ENCODE assay signal across 1 cellular context in genomic region chr7:95476072-95476845, GRCh38.
TF ChIP-seq lines count a peak whose summit lies in the region.

No MANE protein-coding gene starts in this region.

TF ChIP-seq in GM23338, 12 proteins besides CTCF, POLR2A, EP300 and RAD21 (continued from another document):
- TF ChIP-seq, protein P1, sequence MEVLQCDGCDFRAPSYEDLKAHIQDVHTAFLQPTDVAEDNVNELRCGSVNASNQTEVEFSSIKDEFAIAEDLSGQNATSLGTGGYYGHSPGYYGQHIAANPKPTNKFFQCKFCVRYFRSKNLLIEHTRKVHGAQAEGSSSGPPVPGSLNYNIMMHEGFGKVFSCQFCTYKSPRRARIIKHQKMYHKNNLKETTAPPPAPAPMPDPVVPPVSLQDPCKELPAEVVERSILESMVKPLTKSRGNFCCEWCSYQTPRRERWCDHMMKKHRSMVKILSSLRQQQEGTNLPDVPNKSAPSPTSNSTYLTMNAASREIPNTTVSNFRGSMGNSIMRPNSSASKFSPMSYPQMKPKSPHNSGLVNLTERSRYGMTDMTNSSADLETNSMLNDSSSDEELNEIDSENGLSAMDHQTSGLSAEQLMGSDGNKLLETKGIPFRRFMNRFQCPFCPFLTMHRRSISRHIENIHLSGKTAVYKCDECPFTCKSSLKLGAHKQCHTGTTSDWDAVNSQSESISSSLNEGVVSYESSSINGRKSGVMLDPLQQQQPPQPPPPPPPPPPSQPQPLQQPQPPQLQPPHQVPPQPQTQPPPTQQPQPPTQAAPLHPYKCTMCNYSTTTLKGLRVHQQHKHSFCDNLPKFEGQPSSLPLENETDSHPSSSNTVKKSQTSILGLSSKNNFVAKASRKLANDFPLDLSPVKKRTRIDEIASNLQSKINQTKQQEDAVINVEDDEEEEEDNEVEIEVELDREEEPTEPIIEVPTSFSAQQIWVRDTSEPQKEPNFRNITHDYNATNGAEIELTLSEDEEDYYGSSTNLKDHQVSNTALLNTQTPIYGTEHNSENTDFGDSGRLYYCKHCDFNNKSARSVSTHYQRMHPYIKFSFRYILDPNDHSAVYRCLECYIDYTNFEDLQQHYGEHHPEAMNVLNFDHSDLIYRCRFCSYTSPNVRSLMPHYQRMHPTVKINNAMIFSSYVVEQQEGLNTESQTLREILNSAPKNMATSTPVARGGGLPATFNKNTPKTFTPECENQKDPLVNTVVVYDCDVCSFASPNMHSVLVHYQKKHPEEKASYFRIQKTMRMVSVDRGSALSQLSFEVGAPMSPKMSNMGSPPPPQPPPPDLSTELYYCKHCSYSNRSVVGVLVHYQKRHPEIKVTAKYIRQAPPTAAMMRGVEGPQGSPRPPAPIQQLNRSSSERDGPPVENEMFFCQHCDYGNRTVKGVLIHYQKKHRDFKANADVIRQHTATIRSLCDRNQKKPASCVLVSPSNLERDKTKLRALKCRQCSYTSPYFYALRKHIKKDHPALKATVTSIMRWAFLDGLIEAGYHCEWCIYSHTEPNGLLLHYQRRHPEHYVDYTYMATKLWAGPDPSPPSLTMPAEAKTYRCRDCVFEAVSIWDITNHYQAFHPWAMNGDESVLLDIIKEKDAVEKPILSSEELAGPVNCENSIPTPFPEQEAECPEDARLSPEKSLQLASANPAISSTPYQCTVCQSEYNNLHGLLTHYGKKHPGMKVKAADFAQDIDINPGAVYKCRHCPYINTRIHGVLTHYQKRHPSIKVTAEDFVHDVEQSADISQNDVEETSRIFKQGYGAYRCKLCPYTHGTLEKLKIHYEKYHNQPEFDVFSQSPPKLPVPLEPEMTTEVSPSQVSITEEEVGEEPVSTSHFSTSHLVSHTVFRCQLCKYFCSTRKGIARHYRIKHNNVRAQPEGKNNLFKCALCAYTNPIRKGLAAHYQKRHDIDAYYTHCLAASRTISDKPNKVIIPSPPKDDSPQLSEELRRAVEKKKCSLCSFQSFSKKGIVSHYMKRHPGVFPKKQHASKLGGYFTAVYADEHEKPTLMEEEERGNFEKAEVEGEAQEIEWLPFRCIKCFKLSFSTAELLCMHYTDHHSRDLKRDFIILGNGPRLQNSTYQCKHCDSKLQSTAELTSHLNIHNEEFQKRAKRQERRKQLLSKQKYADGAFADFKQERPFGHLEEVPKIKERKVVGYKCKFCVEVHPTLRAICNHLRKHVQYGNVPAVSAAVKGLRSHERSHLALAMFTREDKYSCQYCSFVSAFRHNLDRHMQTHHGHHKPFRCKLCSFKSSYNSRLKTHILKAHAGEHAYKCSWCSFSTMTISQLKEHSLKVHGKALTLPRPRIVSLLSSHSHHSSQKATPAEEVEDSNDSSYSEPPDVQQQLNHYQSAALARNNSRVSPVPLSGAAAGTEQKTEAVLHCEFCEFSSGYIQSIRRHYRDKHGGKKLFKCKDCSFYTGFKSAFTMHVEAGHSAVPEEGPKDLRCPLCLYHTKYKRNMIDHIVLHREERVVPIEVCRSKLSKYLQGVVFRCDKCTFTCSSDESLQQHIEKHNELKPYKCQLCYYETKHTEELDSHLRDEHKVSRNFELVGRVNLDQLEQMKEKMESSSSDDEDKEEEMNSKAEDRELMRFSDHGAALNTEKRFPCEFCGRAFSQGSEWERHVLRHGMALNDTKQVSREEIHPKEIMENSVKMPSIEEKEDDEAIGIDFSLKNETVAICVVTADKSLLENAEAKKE (CRISPR knock-in tag; IDR thresholded peaks at IDR 0.05), result no peak
- TF ChIP-seq STAT1 (IDR thresholded peaks at IDR 0.05; ENCODE audit: unreplicated experiment) (no peak), EZH2 (IDR thresholded peaks at IDR 0.05; ENCODE audit: low read depth, unreplicated experiment) (no peak), NANOG (IDR thresholded peaks at IDR 0.05; ENCODE audit: borderline replicate concordance) (no peak), ZNF114 (CRISPR knock-in tag; IDR thresholded peaks at IDR 0.05) (no peak), EZH2phosphoT487 (IDR thresholded peaks at IDR 0.05; ENCODE audit: unreplicated experiment) (no peak), POLR2AphosphoS5 (IDR thresholded peaks at IDR 0.05; ENCODE audit: low read depth) (no peak), JUNB (IDR thresholded peaks at IDR 0.05; ENCODE audit: unreplicated experiment) (no peak), CREB1 (CRISPR knock-in tag; IDR thresholded peaks at IDR 0.05; ENCODE audit: low read depth) (no peak), ZNF331 (CRISPR knock-in tag; IDR thresholded peaks at IDR 0.05; ENCODE audit: low read depth) (no peak)
- TF ChIP-seq, protein P2, sequence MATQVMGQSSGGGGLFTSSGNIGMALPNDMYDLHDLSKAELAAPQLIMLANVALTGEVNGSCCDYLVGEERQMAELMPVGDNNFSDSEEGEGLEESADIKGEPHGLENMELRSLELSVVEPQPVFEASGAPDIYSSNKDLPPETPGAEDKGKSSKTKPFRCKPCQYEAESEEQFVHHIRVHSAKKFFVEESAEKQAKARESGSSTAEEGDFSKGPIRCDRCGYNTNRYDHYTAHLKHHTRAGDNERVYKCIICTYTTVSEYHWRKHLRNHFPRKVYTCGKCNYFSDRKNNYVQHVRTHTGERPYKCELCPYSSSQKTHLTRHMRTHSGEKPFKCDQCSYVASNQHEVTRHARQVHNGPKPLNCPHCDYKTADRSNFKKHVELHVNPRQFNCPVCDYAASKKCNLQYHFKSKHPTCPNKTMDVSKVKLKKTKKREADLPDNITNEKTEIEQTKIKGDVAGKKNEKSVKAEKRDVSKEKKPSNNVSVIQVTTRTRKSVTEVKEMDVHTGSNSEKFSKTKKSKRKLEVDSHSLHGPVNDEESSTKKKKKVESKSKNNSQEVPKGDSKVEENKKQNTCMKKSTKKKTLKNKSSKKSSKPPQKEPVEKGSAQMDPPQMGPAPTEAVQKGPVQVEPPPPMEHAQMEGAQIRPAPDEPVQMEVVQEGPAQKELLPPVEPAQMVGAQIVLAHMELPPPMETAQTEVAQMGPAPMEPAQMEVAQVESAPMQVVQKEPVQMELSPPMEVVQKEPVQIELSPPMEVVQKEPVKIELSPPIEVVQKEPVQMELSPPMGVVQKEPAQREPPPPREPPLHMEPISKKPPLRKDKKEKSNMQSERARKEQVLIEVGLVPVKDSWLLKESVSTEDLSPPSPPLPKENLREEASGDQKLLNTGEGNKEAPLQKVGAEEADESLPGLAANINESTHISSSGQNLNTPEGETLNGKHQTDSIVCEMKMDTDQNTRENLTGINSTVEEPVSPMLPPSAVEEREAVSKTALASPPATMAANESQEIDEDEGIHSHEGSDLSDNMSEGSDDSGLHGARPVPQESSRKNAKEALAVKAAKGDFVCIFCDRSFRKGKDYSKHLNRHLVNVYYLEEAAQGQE (IDR thresholded peaks at IDR 0.05; ENCODE audit: unreplicated experiment), result no peak
